ENCODE assay signal across 1 cellular context in the genomic region with DNA sequence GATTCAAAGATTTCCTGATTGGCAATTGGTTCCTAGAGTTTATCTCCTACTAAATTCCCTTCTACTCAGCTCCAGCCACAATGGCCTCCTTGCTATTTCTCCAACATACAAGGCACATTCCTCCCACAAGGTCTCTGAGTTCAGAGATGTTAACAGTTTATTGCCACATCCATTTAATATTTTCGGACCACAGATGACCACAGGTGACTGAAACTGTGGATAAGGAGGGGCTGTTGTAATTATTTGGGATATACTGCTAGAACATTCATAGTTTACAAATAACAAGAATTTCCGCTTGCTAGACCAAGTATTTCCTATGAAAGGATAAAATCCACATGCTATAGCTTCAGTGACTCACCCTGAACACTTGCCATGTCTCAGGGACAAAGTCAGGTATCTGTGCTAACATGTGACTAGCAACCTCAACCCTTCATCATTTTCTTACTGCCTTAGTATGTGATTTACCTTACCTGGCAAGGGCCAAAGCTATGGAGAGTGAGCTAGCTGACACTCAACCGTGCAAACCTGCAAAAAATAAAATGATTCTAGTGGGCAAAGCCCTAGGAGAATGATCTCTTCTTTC.
TF ChIP-seq lines count a peak whose summit lies in the region.

No MANE protein-coding gene starts in this region.

TF ChIP-seq in HepG2, 621 proteins besides CTCF, POLR2A, EP300 and RAD21 (continued from another document):
- TF ChIP-seq, protein P1, sequence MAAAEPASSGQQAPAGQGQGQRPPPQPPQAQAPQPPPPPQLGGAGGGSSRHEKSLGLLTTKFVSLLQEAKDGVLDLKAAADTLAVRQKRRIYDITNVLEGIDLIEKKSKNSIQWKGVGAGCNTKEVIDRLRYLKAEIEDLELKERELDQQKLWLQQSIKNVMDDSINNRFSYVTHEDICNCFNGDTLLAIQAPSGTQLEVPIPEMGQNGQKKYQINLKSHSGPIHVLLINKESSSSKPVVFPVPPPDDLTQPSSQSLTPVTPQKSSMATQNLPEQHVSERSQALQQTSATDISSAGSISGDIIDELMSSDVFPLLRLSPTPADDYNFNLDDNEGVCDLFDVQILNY (CRISPR knock-in tag; conservative IDR thresholded peaks at IDR 0.05): no peak
- TF ChIP-seq ZZZ3 (CRISPR knock-in tag; IDR thresholded peaks at IDR 0.05; ENCODE audit: borderline replicate concordance): no peak
- TF ChIP-seq YEATS4 (CRISPR knock-in tag; IDR thresholded peaks at IDR 0.05; ENCODE audit: borderline replicate concordance): no peak
- TF ChIP-seq SP1 (IDR thresholded peaks at IDR 0.05): no peak
- TF ChIP-seq SP1 (CRISPR knock-in tag; IDR thresholded peaks at IDR 0.05): no peak
- TF ChIP-seq, protein P2, sequence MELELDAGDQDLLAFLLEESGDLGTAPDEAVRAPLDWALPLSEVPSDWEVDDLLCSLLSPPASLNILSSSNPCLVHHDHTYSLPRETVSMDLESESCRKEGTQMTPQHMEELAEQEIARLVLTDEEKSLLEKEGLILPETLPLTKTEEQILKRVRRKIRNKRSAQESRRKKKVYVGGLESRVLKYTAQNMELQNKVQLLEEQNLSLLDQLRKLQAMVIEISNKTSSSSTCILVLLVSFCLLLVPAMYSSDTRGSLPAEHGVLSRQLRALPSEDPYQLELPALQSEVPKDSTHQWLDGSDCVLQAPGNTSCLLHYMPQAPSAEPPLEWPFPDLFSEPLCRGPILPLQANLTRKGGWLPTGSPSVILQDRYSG (CRISPR knock-in tag; IDR thresholded peaks at IDR 0.05): no peak
- no peak for TF ChIP-seq ZSCAN9 (CRISPR knock-in tag; IDR thresholded peaks at IDR 0.05; ENCODE audit: borderline replicate concordance)
